ENCODE assay signal across 8 cellular contexts in genomic region chr17:29115906-29116651, GRCh38.
DNase-seq lines count a peak whose midpoint lies in the region; ATAC-seq and TF ChIP-seq lines count a peak whose summit lies in the region.

No MANE protein-coding gene starts in this region.

- no peaks in the 10 kb centered on the region for H3F3A ChIP-seq in GM23248 (ENCODE audit: insufficient read depth)

- no peaks in the 10 kb centered on the region for H3K27me3 ChIP-seq in GM23248 (replicated peaks; ENCODE audit: insufficient read depth)
- no peaks in the 10 kb centered on the region for H3K27me3 ChIP-seq in esophagus squamous epithelium

- intact Hi-C loops in esophagus squamous epithelium (cut with DNase I): no loop called here

- no peak overlapping the region for H3K27ac ChIP-seq in GM23248
- no peak overlapping the region for H3K27ac ChIP-seq in esophagus squamous epithelium

- TF ChIP-seq POLR2A in esophagus squamous epithelium (IDR thresholded peaks at IDR 0.05): no peak

- WGBS in GM23248 (ENCODE audit: low coverage in 1 of 2, low lambda C conversion rate in 2 of 2, missing lambda C conversion rate in 2 of 2), 2 experiments: 72% methylated on average over 15 of the region's 15 CpGs
- WGBS in esophagus squamous epithelium, 2 donors: 39 to 67% methylated on average over 11 to 14 of the region's 15 CpGs

- H3K36me3 ChIP-seq in GM23248 (ENCODE audit: low read depth): no peaks in the 10 kb centered on the region
- H3K36me3 ChIP-seq in esophagus squamous epithelium: peaks cover 46 to 97% (median 47%) of the 10 kb centered on the region in 3 donors

- H3K4me3 ChIP-seq in AG10803 (ENCODE audit: low read length): no peak overlapping the region
- no peak overlapping the region for H3K4me3 ChIP-seq in GM23248
- no peak overlapping the region for H3K4me3 ChIP-seq in esophagus squamous epithelium

- H3K4me1 ChIP-seq in GM23248 (ENCODE audit: insufficient read depth): no peaks in the 10 kb centered on the region
- peaks cover 4 to 22% (median 10%) of the 10 kb centered on the region in 3 donors for H3K4me1 ChIP-seq in esophagus squamous epithelium

- TF ChIP-seq CTCF in AG10803 (conservative IDR thresholded peaks at IDR 0.05; ENCODE audit: low read length) (peak; percentile 59), esophagus squamous epithelium (IDR thresholded peaks at IDR 0.05) (peak in 2 of 6 experiments; percentile 21 to 38)

- DNase-seq in AG10803 (ENCODE audit: low read depth) (peak; percentile 46), GM23248 (peak; percentile 78), NCI-H524 treated with DMSO at 0.1 percent for 48 hours (lab: John Stamatoyannopoulos, UW) (peak; percentile 86), glomerular visceral epithelial cell (ENCODE audit: extremely low spot score) (peak; percentile 66), esophagus squamous epithelium (lab: John Stamatoyannopoulos, UW) (no peak)
- DNase-seq in activated CD8-positive, alpha-beta memory T cell treated with anti-CD3 and anti-CD28 coated beads, Interleukin-2, amount 50 U/mL, for 4 hours: peak; percentile 37
- DNase-seq in stimulated activated CD4-positive, alpha-beta T cell treated with anti-CD3 and anti-CD28 coated beads, Interleukin-4, amount 100 ng/mL, for 4 hours: peak; percentile 21 to 38

- H4K20me1 ChIP-seq in GM23248 (ENCODE audit: insufficient read depth): no peaks in the 10 kb centered on the region

- no peak for ATAC-seq in GM21786 (IDR thresholded peaks at IDR 0.05; ENCODE audit: unreplicated experiment)

- H3K9me3 ChIP-seq in GM23248 (ENCODE audit: low read depth) (no peaks in the 10 kb centered on the region), esophagus squamous epithelium (no peaks in the 10 kb centered on the region)

- no peaks in the 10 kb centered on the region for H3K9me2 ChIP-seq in GM23248 (ENCODE audit: insufficient read depth)

- in situ Hi-C loops in GM23248 (cut with MboI): no loop called here

- H2AFZ ChIP-seq in GM23248: no peak overlapping the region

- no peaks in the 10 kb centered on the region for H3K79me2 ChIP-seq in GM23248 (ENCODE audit: insufficient read depth)

- H3K4me2 ChIP-seq in GM23248 (ENCODE audit: unreplicated experiment): no peak overlapping the region

- H3K9ac ChIP-seq in GM23248: no peak overlapping the region
